In the genomic region with DNA sequence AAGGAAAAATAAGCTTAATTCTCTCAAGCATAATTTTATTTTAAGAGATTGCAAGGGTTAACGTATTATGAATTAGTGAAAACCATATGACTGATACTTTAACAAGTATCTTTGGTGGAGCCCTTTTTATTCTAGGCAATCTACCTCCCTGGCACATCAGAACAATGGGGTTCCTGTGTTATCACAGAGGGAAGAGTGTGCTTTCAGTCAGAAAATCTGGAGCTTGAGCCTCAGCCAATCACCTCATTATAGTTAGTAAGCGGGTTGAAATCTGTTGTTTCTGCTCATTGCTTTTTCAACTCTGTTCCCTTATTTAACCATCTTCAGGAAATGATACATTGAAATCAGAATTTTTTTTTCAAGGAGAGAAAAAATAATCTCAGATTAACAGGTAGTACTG, we compare ENCODE assay signal across 1 cellular context.
TF ChIP-seq lines count a peak whose summit lies in the region.

No MANE protein-coding gene starts in this region.

TF ChIP-seq in HepG2, 621 proteins besides CTCF, POLR2A, EP300 and RAD21:
- TF ChIP-seq RFXANK (CRISPR knock-in tag; IDR thresholded peaks at IDR 0.05): no peak
- no peak for TF ChIP-seq PPARG (CRISPR knock-in tag; conservative IDR thresholded peaks at IDR 0.05)
- no peak for TF ChIP-seq STAT5B (CRISPR knock-in tag; IDR thresholded peaks at IDR 0.05)
